ENCODE assay signal across 15 cellular contexts in the genomic region with DNA sequence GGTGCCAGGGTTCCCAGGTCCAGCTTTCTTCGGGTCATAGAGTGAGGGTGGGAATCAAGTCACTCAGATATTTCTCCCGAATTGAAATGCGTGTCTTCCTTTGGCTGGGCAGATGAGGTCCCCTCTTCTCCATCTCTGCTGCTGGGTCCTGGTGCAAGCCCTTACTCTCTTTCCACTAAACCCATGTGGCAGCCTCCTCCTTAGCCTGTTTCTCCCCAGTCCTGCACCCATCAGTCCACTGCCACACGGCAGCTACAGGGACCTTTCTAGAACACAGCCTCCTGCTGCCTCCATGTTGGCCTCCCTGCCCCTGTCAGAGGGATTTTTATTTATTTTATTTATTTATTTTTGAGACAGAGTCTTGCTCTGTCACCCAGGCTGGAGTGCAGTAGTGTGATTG.
DNase-seq lines count a peak whose midpoint lies in the region; ATAC-seq and TF ChIP-seq lines count a peak whose summit lies in the region.
"Had no signal": no experiment of that assay in that cellular context is flagged by ENCODE, and none has a peak within 500 bp of the region (broad histone marks: within the 10 kb centered on the region; RNA-seq: fewer than 3 reads in every experiment).

No MANE protein-coding gene starts in this region.

- no peak for DNase-seq in natural killer cell treated with Interleukin-12 subunit alpha and Interleukin-12 subunit beta and Interleukin-15 and Interleukin-18, amount 100 ng/mL, for 72 hours (ENCODE audit: low spot score)
- DNase-seq in natural killer cell (no peak), esophagus muscularis mucosa (ENCODE audit: extremely low spot score) (peak; percentile 68), uterus (no peak), GM19240 (ENCODE audit: insufficient read length, low spot score) (no peak), WTC11 (ENCODE audit: low spot score) (no peak)
- DNase-seq: 8988T; Calu3; CD8-positive, alpha-beta T cell; DMS79 treated with DMSO at 0.1 percent for 48 hours; GF-D8; H9 had no signal

- no peak overlapping the region for H3K4me3 Mint-ChIP-seq in natural killer cell treated with Interleukin-12 subunit alpha and Interleukin-12 subunit beta and Interleukin-15 and Interleukin-18, amount 100 ng/mL, for 72 hours
- H3K4me3 Mint-ChIP-seq in natural killer cell, result no peak overlapping the region
- H3K4me3 Mint-ChIP-seq in WTC11, result no peak overlapping the region
- H3K4me3 Mint-ChIP-seq: CD8-positive, alpha-beta T cell; H9 had no signal

- TF ChIP-seq EP300 in esophagus muscularis mucosa (IDR thresholded peaks at IDR 0.05), result no peak

- ATAC-seq in natural killer cell treated with Interleukin-12 subunit alpha and Interleukin-12 subunit beta and Interleukin-15 and Interleukin-18, amount 100 ng/mL, for 72 hours, result peak; percentile 32 to 41
- no peak for ATAC-seq in natural killer cell
- ATAC-seq in WTC11, result no peak
- ATAC-seq in GM21447 (IDR thresholded peaks at IDR 0.05; ENCODE audit: unreplicated experiment), result no peak
- ATAC-seq: CD8-positive, alpha-beta T cell; HepG2 had no signal

- H3K4me1 Mint-ChIP-seq in natural killer cell treated with Interleukin-12 subunit alpha and Interleukin-12 subunit beta and Interleukin-15 and Interleukin-18, amount 100 ng/mL, for 72 hours (ENCODE audit: low read depth in 2 of 2), result no peaks in the 10 kb centered on the region
- H3K4me1 Mint-ChIP-seq in natural killer cell, result no peaks in the 10 kb centered on the region
- H3K4me1 Mint-ChIP-seq in WTC11, result peaks cover 9% of the 10 kb centered on the region; the same call in 1 of the 2 replicates

- H3K9me3 ChIP-seq in esophagus muscularis mucosa, result no peaks in the 10 kb centered on the region
- H3K9me3 ChIP-seq in uterus, result no peaks in the 10 kb centered on the region
- H3K9me3 ChIP-seq: BLaER1 had no signal

- no peaks in the 10 kb centered on the region for H3K9me3 Mint-ChIP-seq in natural killer cell treated with Interleukin-12 subunit alpha and Interleukin-12 subunit beta and Interleukin-15 and Interleukin-18, amount 100 ng/mL, for 72 hours
- no peaks in the 10 kb centered on the region for H3K9me3 Mint-ChIP-seq in natural killer cell
- H3K9me3 Mint-ChIP-seq in WTC11, result peaks cover 11% of the 10 kb centered on the region
- H3K9me3 Mint-ChIP-seq: CD8-positive, alpha-beta T cell had no signal

- TF ChIP-seq CTCF in natural killer cell (IDR thresholded peaks at IDR 0.05) (no peak), esophagus muscularis mucosa (IDR thresholded peaks at IDR 0.05) (no peak), uterus (IDR thresholded peaks at IDR 0.05) (no peak), WTC11 (IDR thresholded peaks at IDR 0.05) (no peak)

- H3K4me1 ChIP-seq in esophagus muscularis mucosa (peaks cover 31 to 76% (median 75%) of the 10 kb centered on the region in 4 donors), uterus (no peaks in the 10 kb centered on the region)

- TF ChIP-seq POLR2A in esophagus muscularis mucosa (IDR thresholded peaks at IDR 0.05; ENCODE audit: low read depth) (no peak), uterus (IDR thresholded peaks at IDR 0.05) (no peak)

- H3K27me3 Mint-ChIP-seq in natural killer cell treated with Interleukin-12 subunit alpha and Interleukin-12 subunit beta and Interleukin-15 and Interleukin-18, amount 100 ng/mL, for 72 hours, result peaks cover 8 to 22% of the 10 kb centered on the region in 2 donors
- H3K27me3 Mint-ChIP-seq in natural killer cell (ENCODE audit: low read depth in 2 of 2) (peaks cover 3 to 8% of the 10 kb centered on the region in 2 donors), WTC11 (ENCODE audit: low read depth) (no peaks in the 10 kb centered on the region; the same call in 1 of the 2 replicates)

- no peak overlapping the region for H3K4me3 ChIP-seq in esophagus muscularis mucosa
- H3K4me3 ChIP-seq in uterus, result no peak overlapping the region
- H3K4me3 ChIP-seq: BLaER1 had no signal

- intact Hi-C loops in natural killer cell (cut with micrococcal nuclease), result no loop called here
- intact Hi-C loops in esophagus muscularis mucosa (cut with DNase I), result no loop called here
- intact Hi-C loops in uterus (cut with DNase I; ENCODE audit: low total_unique reads), result no loop called here

- H3K27ac Mint-ChIP-seq in natural killer cell treated with Interleukin-12 subunit alpha and Interleukin-12 subunit beta and Interleukin-15 and Interleukin-18, amount 100 ng/mL, for 72 hours, result no peak overlapping the region
- H3K27ac Mint-ChIP-seq in natural killer cell (no peak overlapping the region), WTC11 (no peak overlapping the region)
- H3K27ac Mint-ChIP-seq: CD8-positive, alpha-beta T cell had no signal

- H3K27ac ChIP-seq in esophagus muscularis mucosa (replicated peaks in 1 of 4) (peak overlapping the region in 2 of 4 donors; percentile 7 to 51), uterus (peak overlapping the region; percentile 67 to 78)
- H3K27ac ChIP-seq: BLaER1 had no signal

- 84% methylated on average over 4 of the region's 4 CpGs for WGBS in esophagus muscularis mucosa

- no peaks in the 10 kb centered on the region for H3K36me3 Mint-ChIP-seq in natural killer cell treated with Interleukin-12 subunit alpha and Interleukin-12 subunit beta and Interleukin-15 and Interleukin-18, amount 100 ng/mL, for 72 hours
- no peaks in the 10 kb centered on the region for H3K36me3 Mint-ChIP-seq in natural killer cell
- H3K36me3 Mint-ChIP-seq in WTC11, result peaks cover 4% of the 10 kb centered on the region; the same call in 1 of the 2 replicates
- H3K36me3 Mint-ChIP-seq: CD8-positive, alpha-beta T cell had no signal

- POLR2A ChIA-PET in WTC11 (lab: Charles Lee), result no interaction called here

- peaks cover 0 to 8% (median under 1%) of the 10 kb centered on the region in 4 donors for H3K36me3 ChIP-seq in esophagus muscularis mucosa
- no peaks in the 10 kb centered on the region for H3K36me3 ChIP-seq in uterus
- H3K36me3 ChIP-seq: BLaER1 had no signal

- no peaks in the 10 kb centered on the region for H3K27me3 ChIP-seq in esophagus muscularis mucosa
- H3K27me3 ChIP-seq in uterus, result no peaks in the 10 kb centered on the region
- H3K27me3 ChIP-seq: BLaER1 had no signal

- CTCF ChIA-PET in WTC11 (lab: Charles Lee), result interaction anchor here (0.6 kb wide), 1 partner anchor 65 kb away, joined by 4 read pairs; no protein-coding TSS in a partner anchor

TF ChIP-seq in WTC11, 78 proteins besides CTCF, POLR2A, EP300 and RAD21:
- TF ChIP-seq ESRRA (CRISPR knock-in tag; IDR thresholded peaks at IDR 0.05; ENCODE audit: borderline replicate concordance) (no peak), NFYB (CRISPR knock-in tag; conservative IDR thresholded peaks at IDR 0.05; ENCODE audit: low read depth) (no peak), GRHL2 (CRISPR knock-in tag; IDR thresholded peaks at IDR 0.05; ENCODE audit: insufficient replicate concordance, severe bottlenecking) (no peak), NFE2L1 (CRISPR knock-in tag; IDR thresholded peaks at IDR 0.05) (no peak)
- TF ChIP-seq, protein P1, sequence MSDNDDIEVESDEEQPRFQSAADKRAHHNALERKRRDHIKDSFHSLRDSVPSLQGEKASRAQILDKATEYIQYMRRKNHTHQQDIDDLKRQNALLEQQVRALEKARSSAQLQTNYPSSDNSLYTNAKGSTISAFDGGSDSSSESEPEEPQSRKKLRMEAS (CRISPR knock-in tag; IDR thresholded peaks at IDR 0.05), result no peak
- TF ChIP-seq, protein P2, sequence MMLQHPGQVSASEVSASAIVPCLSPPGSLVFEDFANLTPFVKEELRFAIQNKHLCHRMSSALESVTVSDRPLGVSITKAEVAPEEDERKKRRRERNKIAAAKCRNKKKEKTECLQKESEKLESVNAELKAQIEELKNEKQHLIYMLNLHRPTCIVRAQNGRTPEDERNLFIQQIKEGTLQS (CRISPR knock-in tag; conservative IDR thresholded peaks at IDR 0.05), result no peak

Comparison
In these comparisons a context has a peak if more than half of its experiments do, and no peak if none do; other contexts are left out.
1. ATAC-seq: peak in natural killer cell treated with Interleukin-12 subunit alpha and Interleukin-12 subunit beta and Interleukin-15 and Interleukin-18, amount 100 ng/mL, for 72 hours (2 of 2); none in natural killer cell (0 of 3), WTC11 (single experiment) and GM21447 (single experiment).